ENCODE assay signal across 9 cellular contexts in the genomic region with DNA sequence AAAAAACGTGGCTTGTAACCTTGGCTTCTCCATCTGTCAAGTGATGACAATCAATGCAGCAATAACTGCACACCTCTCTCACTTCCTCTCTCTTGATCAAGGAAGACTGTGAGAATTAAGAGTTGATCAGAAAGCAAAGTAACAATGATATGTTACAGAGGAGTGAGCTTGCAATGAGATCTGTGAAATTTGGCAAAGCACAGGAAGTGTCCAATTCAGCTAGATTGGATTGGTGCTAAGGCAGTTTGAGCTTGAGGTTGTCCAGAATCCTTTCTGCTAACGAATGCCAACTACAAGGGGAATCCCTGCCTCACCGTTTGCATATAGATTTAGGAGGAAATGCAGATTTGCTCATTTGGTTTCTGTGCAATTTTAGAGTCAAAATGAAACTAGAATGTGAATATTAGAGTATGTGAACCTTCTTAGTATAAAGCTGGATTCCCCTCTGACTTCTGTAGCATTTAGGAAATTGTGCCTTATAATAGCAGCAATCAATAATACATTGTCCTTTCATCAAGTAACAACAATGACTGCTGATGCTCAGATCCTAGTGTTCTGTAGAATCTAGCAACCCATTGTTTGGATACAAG.
DNase-seq lines count a peak whose midpoint lies in the region; ATAC-seq and TF ChIP-seq lines count a peak whose summit lies in the region.
"Had no signal": no experiment of that assay in that cellular context is flagged by ENCODE, and none has a peak within 500 bp of the region (broad histone marks: within the 10 kb centered on the region; RNA-seq: fewer than 3 reads in every experiment).

No MANE protein-coding gene starts in this region.

- H3K4me1 Mint-ChIP-seq in memory B cell (peaks cover 23% of the 10 kb centered on the region), CD14-positive monocyte (peaks cover 9% of the 10 kb centered on the region)

- H3K4me1 ChIP-seq in lower lobe of right lung (peaks cover 4% of the 10 kb centered on the region), mesendoderm (ENCODE audit: control insufficient read depth, low read depth, low read length) (no peaks in the 10 kb centered on the region)

- no peak overlapping the region for H2BK5ac ChIP-seq in mesendoderm (ENCODE audit: low read length)

- no peaks in the 10 kb centered on the region for H3K79me2 ChIP-seq in mesendoderm (ENCODE audit: control insufficient read depth, insufficient read depth, low read length)

- H3K36me3 Mint-ChIP-seq in memory B cell (peaks cover 4% of the 10 kb centered on the region), CD14-positive monocyte (no peaks in the 10 kb centered on the region)

- H3K4ac ChIP-seq in mesendoderm (ENCODE audit: low read depth, low read length): no peak overlapping the region

- no peak overlapping the region for H3K23ac ChIP-seq in mesendoderm (ENCODE audit: low read length)

- H3K27me3 Mint-ChIP-seq in memory B cell (no peaks in the 10 kb centered on the region), CD14-positive monocyte (ENCODE audit: low read depth in 3 of 3) (peaks cover 0 to 2% (median 0%) of the 10 kb centered on the region in 3 donors)
- H3K27me3 Mint-ChIP-seq: dendritic cell treated with granulocyte-macrophage colony-stimulating factor and Interleukin-4, amounts not matched to agents 40 ng/mL and 50 ng/mL, for 4 days had no signal

- peaks cover 6% of the 10 kb centered on the region for H3K9me3 ChIP-seq in lower lobe of right lung

- H2BK15ac ChIP-seq in mesendoderm (replicated peaks; ENCODE audit: low read depth): no peak overlapping the region

- no CpG with 5 or more reads among the region's 3 CpGs for WGBS in mesendoderm (ENCODE audit: extremely low coverage, insufficient coverage, low lambda C conversion rate)

- H4K5ac ChIP-seq in mesendoderm (ENCODE audit: low read length): no peak overlapping the region

- no peak overlapping the region for H4K8ac ChIP-seq in mesendoderm (ENCODE audit: low read depth, low read length)

- no peaks in the 10 kb centered on the region for H3K36me3 ChIP-seq in lower lobe of right lung
- H3K36me3 ChIP-seq in mesendoderm (ENCODE audit: control insufficient read depth, insufficient read depth, low read length): no peaks in the 10 kb centered on the region

- H3K56ac ChIP-seq in mesendoderm (ENCODE audit: low read length): no peak overlapping the region

- H3K27me3 ChIP-seq in lower lobe of right lung (ENCODE audit: low read depth) (no peaks in the 10 kb centered on the region), mesendoderm (ENCODE audit: insufficient read depth, low read length, poor library complexity) (no peaks in the 10 kb centered on the region)

- H3K9me3 Mint-ChIP-seq in memory B cell (peaks cover 8% of the 10 kb centered on the region), CD14-positive monocyte (peaks cover 6 to 22% (median 14%) of the 10 kb centered on the region in 7 donors)

- H3K4me3 ChIP-seq in lower lobe of right lung (no peak overlapping the region), mesendoderm (ENCODE audit: low read length) (no peak overlapping the region)

- H3K79me1 ChIP-seq in mesendoderm (ENCODE audit: low read length): no peaks in the 10 kb centered on the region

- intact Hi-C loops in lower lobe of right lung (cut with DNase I): no loop called here
- intact Hi-C loops in CD14-positive monocyte (cut with micrococcal nuclease): no loop called here

- peak overlapping the region; percentile 69 for H3K4me3 Mint-ChIP-seq in memory B cell
- no peak overlapping the region for H3K4me3 Mint-ChIP-seq in CD14-positive monocyte
- H3K4me3 Mint-ChIP-seq: dendritic cell treated with granulocyte-macrophage colony-stimulating factor and Interleukin-4, amounts not matched to agents 40 ng/mL and 50 ng/mL, for 4 days had no signal

- DNase-seq in memory B cell (ENCODE audit: low spot score in 2 of 2) (peak in 1 of 2 donors; percentile 29), HPDE6-E6E7 (ENCODE audit: extremely low spot score) (no peak), lower lobe of right lung (no peak), CD14-positive monocyte (ENCODE audit: low spot score) (no peak), mesendoderm (no peak)

- H3K27ac Mint-ChIP-seq in memory B cell: peak overlapping the region; percentile 91
- no peak overlapping the region for H3K27ac Mint-ChIP-seq in CD14-positive monocyte
- H3K27ac Mint-ChIP-seq: dendritic cell treated with granulocyte-macrophage colony-stimulating factor and Interleukin-4, amounts not matched to agents 40 ng/mL and 50 ng/mL, for 4 days had no signal

- no peak overlapping the region for H3K9ac ChIP-seq in mesendoderm (ENCODE audit: low read length)

- no peak overlapping the region for H2BK120ac ChIP-seq in mesendoderm (ENCODE audit: low read depth, low read length)

- no peak for TF ChIP-seq CTCF in lower lobe of right lung (IDR thresholded peaks at IDR 0.05)
- TF ChIP-seq CTCF in CD14-positive monocyte (IDR thresholded peaks at IDR 0.05): no peak

- H2AK5ac ChIP-seq in mesendoderm (ENCODE audit: low read length): no peak overlapping the region

- H3K27ac ChIP-seq in lower lobe of right lung (no peak overlapping the region), mesendoderm (ENCODE audit: low read depth, low read length) (no peak overlapping the region)

- peak; percentile 54 for ATAC-seq in GM18868 (IDR thresholded peaks at IDR 0.05; ENCODE audit: unreplicated experiment)
- ATAC-seq in GM21619 (IDR thresholded peaks at IDR 0.05; ENCODE audit: unreplicated experiment): peak; percentile 58
- peak; percentile 38 for ATAC-seq in HG03565 (IDR thresholded peaks at IDR 0.05; ENCODE audit: unreplicated experiment)
- peak; percentile 64 for ATAC-seq in memory B cell (ENCODE audit: low read depth)
- no peak for ATAC-seq in lower lobe of right lung

- no peak overlapping the region for H3K4me2 ChIP-seq in mesendoderm (ENCODE audit: low read length)

- no peak overlapping the region for H3K18ac ChIP-seq in mesendoderm (ENCODE audit: low read length)

Comparison
In these comparisons a context has a peak if more than half of its experiments do, and no peak if none do; other contexts are left out.
1. ATAC-seq: peak in GM18868 (single experiment), GM21619 (single experiment), HG03565 (single experiment) and memory B cell (single experiment); none in lower lobe of right lung (0 of 2).